In the genomic region with DNA sequence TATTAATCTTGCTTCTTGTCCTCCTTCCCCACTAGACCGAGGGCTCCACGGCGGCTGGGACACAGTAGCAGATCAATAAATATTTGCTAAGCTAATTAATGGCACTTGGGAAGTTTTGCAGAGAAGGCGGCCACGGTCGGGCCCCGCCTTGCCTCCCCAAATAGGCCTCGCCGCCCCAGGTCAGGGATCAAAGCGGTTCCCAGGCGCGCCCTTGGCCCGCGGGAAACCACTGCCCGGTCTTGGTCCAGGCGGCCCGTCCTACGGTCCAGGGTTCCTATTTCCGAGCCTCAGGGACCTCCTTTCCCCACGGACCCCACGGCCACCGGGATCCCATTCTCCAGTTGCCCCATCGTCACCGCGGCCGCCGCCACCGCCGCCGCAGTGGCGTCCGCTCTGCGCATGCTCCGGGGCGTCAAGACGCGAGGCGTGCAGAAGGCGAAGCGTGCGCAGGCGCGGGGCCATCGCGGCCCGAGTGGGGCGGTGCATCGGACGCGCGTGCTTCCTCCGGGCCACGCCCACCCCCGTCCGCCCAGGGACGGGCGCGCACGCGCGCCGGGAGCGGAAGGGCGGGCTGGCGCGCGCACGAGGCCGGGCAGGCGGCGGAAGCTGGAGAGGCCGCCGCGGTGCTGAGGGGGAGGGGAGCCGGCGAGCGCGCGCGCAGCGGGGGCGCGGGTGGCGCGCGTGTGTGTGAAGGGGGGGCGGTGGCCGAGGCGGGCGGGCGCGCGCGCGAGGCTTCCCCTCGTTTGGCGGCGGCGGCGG, we compare ENCODE assay signal across 8 cellular contexts. TPM values are rescaled to one million over a fixed set of nuclear protein-coding genes. Genes with fewer than 3 reads are reported as not detected.
DNase-seq lines count a peak whose midpoint lies in the region; ATAC-seq, FAIRE-seq and TF ChIP-seq lines count a peak whose summit lies in the region.

A gene (plus strand): TSS at position 717 of the 759 bp plus-strand sequence. CDS start 23,122 bp downstream, outside the sequence.

- H4K20me1 ChIP-seq in IMR-90 (ENCODE audit: insufficient read depth, low read length) (peaks cover 34% of the 10 kb centered on the region), OCI-LY7 (ENCODE audit: insufficient read depth, low read length) (no peaks in the 10 kb centered on the region), endothelial cell of umbilical vein (replicated peaks; ENCODE audit: control insufficient read depth, extremely low read depth, insufficient read depth, low read length) (peaks cover 4% of the 10 kb centered on the region)

- POLR2A ChIA-PET in IMR-90 (lab: Charles Lee; ENCODE audit: unreplicated experiment) (interaction anchor here (0.6 kb wide), 1 partner anchor 9 kb away, joined by 3 read pairs; no protein-coding TSS in a partner anchor), OCI-LY7 (lab: Charles Lee) (interaction anchor here (0.6 to 1.5 kb wide), 4 partner anchors 9 to 87 kb away, joined by 3 to 5 read pairs (median 3); no protein-coding TSS in a partner anchor), endothelial cell of umbilical vein (lab: Charles Lee) (no interaction called here)

- peak within 1 kb of the TSS; percentile 98 for H3K4ac ChIP-seq in IMR-90 (ENCODE audit: low read depth, low read length)

- peak within 1 kb of the TSS; percentile 82 for H2BK120ac ChIP-seq in IMR-90 (ENCODE audit: low read depth, low read length)

- CTCF ChIA-PET in Calu3 (lab: Charles Lee) (no interaction called here), IMR-90 (lab: Yijun Ruan, JAX) (interaction anchor here (0.6 to 1.6 kb wide), 2 partner anchors 10 to 24 kb away, joined by 3 to 5 read pairs; no protein-coding TSS in a partner anchor), OCI-LY7 (lab: Charles Lee; ENCODE audit: unreplicated experiment) (no interaction called here), endothelial cell of umbilical vein (lab: Charles Lee) (interaction anchor here (0.6 to 4.7 kb wide), 6 partner anchors 15 to 127 kb away, joined by 3 to 35 read pairs (median 4); no protein-coding TSS in a partner anchor)

- peaks cover 9% of the 10 kb centered on the region for H3K4me1 ChIP-seq in IMR-90 (ENCODE audit: control insufficient read depth, insufficient read depth, low read length)
- peaks cover 36% of the 10 kb centered on the region for H3K4me1 ChIP-seq in OCI-LY7 (ENCODE audit: insufficient read depth, low read length, poor library complexity, severe bottlenecking)
- peaks cover 9% of the 10 kb centered on the region for H3K4me1 ChIP-seq in endothelial cell of umbilical vein (ENCODE audit: control insufficient read depth, extremely low read depth, insufficient read depth, low read length)

- H4K5ac ChIP-seq in IMR-90 (ENCODE audit: low read depth, low read length), result peak within 1 kb of the TSS; percentile 97

- H3K56ac ChIP-seq in IMR-90 (ENCODE audit: extremely low read depth, insufficient read depth, low read length), result peak within 1 kb of the TSS; percentile 92

- TF ChIP-seq POLR2A in IMR-90 (IDR thresholded peaks at IDR 0.05; ENCODE audit: low read depth, low read length) (peak; percentile 89), endothelial cell of umbilical vein (IDR thresholded peaks at IDR 0.05; ENCODE audit: low read depth, low read length) (peak; percentile 94)

- DNase-seq in Calu3 (peak; percentile 96), IMR-90 (peak; percentile 96), OCI-LY7 (ENCODE audit: low spot score) (peak; percentile 99), activated T-cell treated with anti-CD3 and anti-CD28 coated beads for 1 hour (ENCODE audit: low read depth) (peak; percentile 98), endothelial cell of umbilical vein (ENCODE audit: low read depth, low spot score) (peak; percentile 97), midbrain (lab: John Stamatoyannopoulos, UW) (peak; percentile 96)
- peak; percentile 98 for DNase-seq in stimulated activated CD8-positive, alpha-beta memory T cell treated with anti-CD3 and anti-CD28 coated beads, Interleukin-15, amount 100 ng/mL, for 48 hours (ENCODE audit: low read depth in 2 of 2)

- H3K4me2 ChIP-seq in IMR-90 (ENCODE audit: low read depth, low read length) (peak within 1 kb of the TSS; percentile 97), OCI-LY7 (ENCODE audit: low read length) (peak within 1 kb of the TSS; percentile 86), endothelial cell of umbilical vein (ENCODE audit: insufficient read depth, low read length) (peak within 1 kb of the TSS; percentile 77)

- H3K18ac ChIP-seq in IMR-90 (ENCODE audit: low read depth, low read length), result peak within 1 kb of the TSS; percentile 92

- H3K27ac ChIP-seq in IMR-90 (ENCODE audit: insufficient read depth, low read length) (peak within 1 kb of the TSS; percentile 99), OCI-LY7 (ENCODE audit: low read depth, low read length, poor library complexity, severe bottlenecking) (peak within 1 kb of the TSS; percentile 99), endothelial cell of umbilical vein (ENCODE audit: insufficient read depth, low read depth, low read length) (peak within 1 kb of the TSS; percentile 51)

- in situ Hi-C loops in IMR-90 (cut with MboI; ENCODE audit: low sequenced_read_pairs), result no loop called here

- no peaks in the 10 kb centered on the region for H3K27me3 Mint-ChIP-seq in Calu3 (ENCODE audit: unreplicated experiment)

- H2BK20ac ChIP-seq in IMR-90 (ENCODE audit: low read depth, low read length), result 0 out of 2 replicates have a peak within 1 kb of the TSS, but pooled peaks have one; percentile 28

- no peaks in the 10 kb centered on the region for H3K4me1 Mint-ChIP-seq in Calu3 (ENCODE audit: low read depth, unreplicated experiment)

- H2BK15ac ChIP-seq in IMR-90 (ENCODE audit: low read depth, low read length), result no peak within 1 kb of the TSS

- ATAC-seq in GM21515 (IDR thresholded peaks at IDR 0.05; ENCODE audit: unreplicated experiment) (peak; percentile 76), IMR-90 (ENCODE audit: low read depth) (peak; percentile 94)

- peak within 1 kb of the TSS; percentile 91 to 97 for H4K8ac ChIP-seq in IMR-90 (ENCODE audit: low read depth in 2 of 2, low read length in 2 of 2)

- H3K36me3 ChIP-seq in IMR-90 (ENCODE audit: control insufficient read depth, insufficient read depth, low read length) (no peaks in the 10 kb centered on the region), OCI-LY7 (ENCODE audit: insufficient read depth, low read length) (peaks cover 32% of the 10 kb centered on the region), endothelial cell of umbilical vein (ENCODE audit: control insufficient read depth in 2 of 2, extremely low read depth in 1 of 2, insufficient read depth in 2 of 2, low read length in 2 of 2) (no peaks in the 10 kb centered on the region)

- dilution Hi-C loops in IMR-90 (cut with HindIII; ENCODE audit: low sequenced_read_pairs, unreplicated experiment), result no loop called here
- dilution Hi-C loops in endothelial cell of umbilical vein (cut with MboI; ENCODE audit: extremely low pct_ligation_motif_present, low sequenced_read_pairs), result no loop called here

- 4% methylated on average over 22 of the region's 100 CpGs; no CpG with 5 or more reads in 1 of the 2 experiments for WGBS in IMR-90 (ENCODE audit: extremely low coverage in 2 of 2, insufficient read length in 1 of 2), 2 experiments

- BruUV-seq in Calu3 (replicated peaks; lab: Mats Ljungman, UMichigan) (TSS peak; percentile 84), IMR-90 (replicated peaks; lab: Mats Ljungman, UMichigan) (no TSS peak), OCI-LY7 (replicated peaks; lab: Mats Ljungman, UMichigan) (TSS peak; percentile 80), endothelial cell of umbilical vein (replicated peaks; lab: Mats Ljungman, UMichigan) (TSS peak; percentile 75)

- H3K27me3 ChIP-seq in IMR-90 (ENCODE audit: control insufficient read depth, insufficient read depth, low read length) (no peaks in the 10 kb centered on the region), endothelial cell of umbilical vein (ENCODE audit: control insufficient read depth in 2 of 2, insufficient read depth in 2 of 2, low read length in 2 of 2) (no peaks in the 10 kb centered on the region)

- intact Hi-C loops in Calu3 (cut with micrococcal nuclease; ENCODE audit: unreplicated experiment), result no loop called here
- intact Hi-C loops in IMR-90 (cut with micrococcal nuclease), result loop anchor here (2.0 kb wide), 1 partner anchor 14 kb away; no protein-coding TSS in a partner anchor
- intact Hi-C loops in OCI-LY7 (cut with micrococcal nuclease; ENCODE audit: unreplicated experiment), result no loop called here
- intact Hi-C loops in endothelial cell of umbilical vein (cut with micrococcal nuclease), result loop anchor here (1.0 kb wide), 1 partner anchor 18 kb away; no protein-coding TSS in a partner anchor

- H3K4me3 Mint-ChIP-seq in Calu3 (ENCODE audit: low read depth, unreplicated experiment), result peak within 1 kb of the TSS; percentile 80

- peaks cover 53% of the 10 kb centered on the region for H3K79me2 ChIP-seq in OCI-LY7 (ENCODE audit: insufficient read depth, low read depth, low read length)
- peaks cover 43% of the 10 kb centered on the region for H3K79me2 ChIP-seq in endothelial cell of umbilical vein (ENCODE audit: control insufficient read depth, insufficient read depth, low read length)

- H3K36me3 Mint-ChIP-seq in Calu3 (ENCODE audit: insufficient read depth, unreplicated experiment), result peaks cover 27% of the 10 kb centered on the region

- H3K27ac Mint-ChIP-seq in Calu3 (ENCODE audit: unreplicated experiment), result peak within 1 kb of the TSS; percentile 77

- no peaks in the 10 kb centered on the region for H3K9me3 Mint-ChIP-seq in Calu3 (ENCODE audit: low read depth, unreplicated experiment)

- peak within 1 kb of the TSS; percentile 97 for H4K91ac ChIP-seq in IMR-90 (ENCODE audit: insufficient read depth, low read depth, low read length)

- FAIRE-seq in endothelial cell of umbilical vein (lab: Jason Lieb, UNC), result peak; percentile 90

- H2AFZ ChIP-seq in IMR-90 (replicated peaks; ENCODE audit: low read length, poor library complexity) (peak within 1 kb of the TSS; percentile 100), OCI-LY7 (ENCODE audit: low read length) (no peak within 1 kb of the TSS; the same call in 1 of the 2 replicates), endothelial cell of umbilical vein (ENCODE audit: low read depth, low read length) (peak within 1 kb of the TSS; percentile 43)

- peak within 1 kb of the TSS; percentile 99 for H2BK5ac ChIP-seq in IMR-90 (ENCODE audit: low read depth, low read length, poor library complexity, severe bottlenecking)

- peak within 1 kb of the TSS; percentile 94 for H3K4me3 ChIP-seq in IMR-90 (ENCODE audit: insufficient read depth, low read depth, low read length)
- H3K4me3 ChIP-seq in OCI-LY7 (ENCODE audit: low read depth, low read length, poor library complexity, severe bottlenecking), result peak within 1 kb of the TSS; percentile 87
- H3K4me3 ChIP-seq in endothelial cell of umbilical vein (replicated peaks in 1 of 3; ENCODE audit: insufficient read depth in 1 of 3, low read depth in 1 of 3, low read length in 3 of 3), result peak within 1 kb of the TSS; percentile 72 to 100 (median 98)

- H3K23ac ChIP-seq in IMR-90 (ENCODE audit: low read depth, low read length), result peak within 1 kb of the TSS; percentile 98

- H3K9ac ChIP-seq in IMR-90 (ENCODE audit: low read depth, low read length) (peak within 1 kb of the TSS; percentile 99), endothelial cell of umbilical vein (replicated peaks; ENCODE audit: extremely low read depth, insufficient read depth, low read length) (peak within 1 kb of the TSS; percentile 89)

- TF ChIP-seq RAD21 in IMR-90 (IDR thresholded peaks at IDR 0.05; ENCODE audit: low read length), result no peak

- TF ChIP-seq CTCF in Calu3 (IDR thresholded peaks at IDR 0.05; ENCODE audit: unreplicated experiment) (no peak), IMR-90 (conservative IDR thresholded peaks at IDR 0.05; ENCODE audit: low read depth, low read length) (no peak), OCI-LY7 (conservative IDR thresholded peaks at IDR 0.05; ENCODE audit: low read length) (no peak), endothelial cell of umbilical vein (IDR thresholded peaks at IDR 0.05; ENCODE audit: extremely low read depth in 1 of 2, insufficient read depth in 1 of 2, low read depth in 1 of 2, low read length in 2 of 2) (no peak)

- H3K79me1 ChIP-seq in IMR-90 (ENCODE audit: low read depth in 1 of 2, low read length in 2 of 2), result peaks cover 4 to 52% of the 10 kb centered on the region in 2 experiments; a peak in 3 of 4 replicates

- H3K9me2 ChIP-seq in OCI-LY7 (ENCODE audit: insufficient read depth, low read length), result no peaks in the 10 kb centered on the region

- H3K9me1 ChIP-seq in IMR-90 (ENCODE audit: insufficient read depth, low read length), result peaks cover 19% of the 10 kb centered on the region
- H3K9me1 ChIP-seq in endothelial cell of umbilical vein (replicated peaks; ENCODE audit: control insufficient read depth, extremely low read depth, insufficient read depth, low read length), result no peaks in the 10 kb centered on the region

- H3K9me3 ChIP-seq in IMR-90 (ENCODE audit: control insufficient read depth, insufficient read depth, low read length) (no peaks in the 10 kb centered on the region), OCI-LY7 (ENCODE audit: low read length) (no peaks in the 10 kb centered on the region), endothelial cell of umbilical vein (replicated peaks; ENCODE audit: control insufficient read depth, insufficient read depth, low read length) (no peaks in the 10 kb centered on the region)

- H3K14ac ChIP-seq in IMR-90 (replicated peaks; ENCODE audit: low read depth, low read length), result peak within 1 kb of the TSS; percentile 99

- H2AK9ac ChIP-seq in IMR-90 (replicated peaks; ENCODE audit: low read depth, low read length, poor library complexity), result peak within 1 kb of the TSS; percentile 98

- peak within 1 kb of the TSS; percentile 98 for H2AK5ac ChIP-seq in IMR-90 (ENCODE audit: low read depth, low read length)

RNA-seq across cellular contexts. Expression of the gene that starts here (rescaled TPM):
- total RNA-seq in Calu3 (2022) (104 and 116 TPM in 2 replicates), IMR-90 (2012; rRNA removed) (41.4 and 53.3 TPM in 2 replicates), OCI-LY7 (2022) (554 and 581 TPM in 2 replicates), endothelial cell of umbilical vein (177 and 178 TPM in 2 replicates)
- polyA plus RNA-seq in IMR-90 (2012; rRNA removed) (73.6 and 85.6 TPM in 2 replicates), endothelial cell of umbilical vein (63.0 and 65.0 TPM in 2 replicates)
- polyA plus RNA-seq in IMR-90 (2012; cell fraction: cytosol; rRNA removed), result 54.5 and 62.3 TPM in 2 replicates
- polyA plus RNA-seq in IMR-90 (2012; cell fraction: nucleus; rRNA removed; ENCODE audit: low replicate concordance), result 111 and 135 TPM in 2 replicates
- total RNA-seq in OCI-LY7 (2014; rRNA removed; shearing (Covaris generic)), result 360 and 409 TPM in 2 replicates
- 74.4 and 84.5 TPM in 2 replicates for polyA plus RNA-seq in endothelial cell of umbilical vein (2011; cell fraction: cytosol; rRNA removed)
- polyA plus RNA-seq in endothelial cell of umbilical vein (2011; cell fraction: nucleus; rRNA removed), result 149 and 158 TPM in 2 replicates
- 145 and 152 TPM in 2 replicates for polyA plus RNA-seq in endothelial cell of umbilical vein (2012)
- polyA minus RNA-seq in endothelial cell of umbilical vein, result 152 and 190 TPM in 2 replicates
- polyA minus RNA-seq in endothelial cell of umbilical vein (2011; cell fraction: cytosol; rRNA and poly(A)+ RNA removed), result 70.9 TPM
- 126 and 172 TPM in 2 replicates for polyA minus RNA-seq in endothelial cell of umbilical vein (2011; cell fraction: nucleus; rRNA and poly(A)+ RNA removed)

Comparison
In these comparisons a context has a peak if more than half of its experiments do, and no peak if none do; other contexts are left out.
1. Peak in every context shown above with its lines: DNase-seq, ATAC-seq, H3K4me3 ChIP-seq and H3K27ac ChIP-seq.
2. CTCF ChIA-PET loops: an anchor here in IMR-90 (0.6 to 1.6 kb wide) and endothelial cell of umbilical vein (0.6 to 4.7 kb wide); none called in Calu3 and OCI-LY7.
3. intact Hi-C loops: an anchor here in IMR-90 (2.0 kb wide) and endothelial cell of umbilical vein (1.0 kb wide); none called in Calu3 and OCI-LY7.